ENCODE assay signal across 10 cellular contexts in genomic region chr1:177858222-177858894, GRCh38.
DNase-seq lines count a peak whose midpoint lies in the region; ATAC-seq lines count a peak whose summit lies in the region.
"Had no signal": no experiment of that assay in that cellular context is flagged by ENCODE, and none has a peak within 500 bp of the region (broad histone marks: within the 10 kb centered on the region; RNA-seq: fewer than 3 reads in every experiment).

No MANE protein-coding gene starts in this region.

- no peaks in the 10 kb centered on the region for H3K27me3 Mint-ChIP-seq in activated T-cell treated with anti-CD3 and anti-CD28 coated beads, Interleukin-2, amount 50 U/mL, for 4 hours (ENCODE audit: low read depth)
- H3K27me3 Mint-ChIP-seq: CD8-positive, alpha-beta memory T cell had no signal

- peaks cover 13% of the 10 kb centered on the region for H3K4me1 ChIP-seq in BLaER1

- no peak overlapping the region for H3K4me3 Mint-ChIP-seq in activated T-cell treated with anti-CD3 and anti-CD28 coated beads, Interleukin-2, amount 50 U/mL, for 4 hours
- H3K4me3 Mint-ChIP-seq: CD8-positive, alpha-beta memory T cell had no signal

- no peaks in the 10 kb centered on the region for H3K4me1 Mint-ChIP-seq in activated T-cell treated with anti-CD3 and anti-CD28 coated beads, Interleukin-2, amount 50 U/mL, for 4 hours (ENCODE audit: low read depth)
- H3K4me1 Mint-ChIP-seq: CD8-positive, alpha-beta memory T cell had no signal

- H3K9ac ChIP-seq in BLaER1 (no peak overlapping the region), SK-N-MC (ENCODE audit: insufficient read length) (no peak overlapping the region)

- no peaks in the 10 kb centered on the region for H4K20me1 ChIP-seq in BLaER1

- ATAC-seq in HG03469 (IDR thresholded peaks at IDR 0.05; ENCODE audit: unreplicated experiment), result no peak
- ATAC-seq in activated T-cell treated with anti-CD3 and anti-CD28 coated beads, Interleukin-2, amount 50 U/mL, for 4 hours, result no peak

- H3K36me3 ChIP-seq in BLaER1 (no peaks in the 10 kb centered on the region), SK-N-MC (ENCODE audit: insufficient read depth, low read length) (no peaks in the 10 kb centered on the region)
- H3K36me3 ChIP-seq: cardiac muscle cell had no signal

- H3K4me2 ChIP-seq in BLaER1, result peak overlapping the region; percentile 66

- no peaks in the 10 kb centered on the region for H3K36me3 Mint-ChIP-seq in activated T-cell treated with anti-CD3 and anti-CD28 coated beads, Interleukin-2, amount 50 U/mL, for 4 hours (ENCODE audit: insufficient read depth)

- no peaks in the 10 kb centered on the region for H3K27me3 ChIP-seq in BLaER1
- H3K27me3 ChIP-seq: cardiac muscle cell had no signal

- H3K9me3 ChIP-seq in BLaER1 (peaks cover 9% of the 10 kb centered on the region; the same call in 1 of the 2 replicates), SK-N-MC (ENCODE audit: low read depth, low read length) (no peaks in the 10 kb centered on the region)

- no peak overlapping the region; the same call in 1 of the 2 replicates for H3K27ac ChIP-seq in BLaER1
- no peak overlapping the region; the same call in 1 of the 2 replicates for H3K27ac ChIP-seq in SK-N-MC
- H3K27ac ChIP-seq: cardiac muscle cell had no signal

- no peak overlapping the region for H3K4me3 ChIP-seq in BLaER1
- H3K4me3 ChIP-seq in SK-N-MC, result peak overlapping the region; percentile 48
- H3K4me3 ChIP-seq: cardiac muscle cell had no signal

- peak; percentile 19 for DNase-seq in LHCN-M2 (ENCODE audit: low read depth)
- no peak for DNase-seq in SK-N-MC (ENCODE audit: low read depth, low spot score)
- DNase-seq in lung microvascular endothelial cell (ENCODE audit: low read depth in 2 of 2), result peak; percentile 46 to 89
- no peak for DNase-seq in NCI-H1436 treated with DMSO at 0.1 percent for 48 hours (lab: John Stamatoyannopoulos, UW)
- no peak for DNase-seq in activated T-cell treated with anti-CD3 and anti-CD28 coated beads, Interleukin-2, amount 50 U/mL, for 4 hours
- DNase-seq in activated gamma-delta T cell treated with Interleukin-2 at 50 U/mL for 16 hours, result no peak
- DNase-seq: CD8-positive, alpha-beta memory T cell had no signal

- peaks cover 8% of the 10 kb centered on the region for H3K9me3 Mint-ChIP-seq in activated T-cell treated with anti-CD3 and anti-CD28 coated beads, Interleukin-2, amount 50 U/mL, for 4 hours

Comparison
In these comparisons a context has a peak if more than half of its experiments do, and no peak if none do; other contexts are left out.
1. DNase-seq: peak in LHCN-M2 (single experiment) and lung microvascular endothelial cell (2 of 2); none in SK-N-MC (single experiment), NCI-H1436 treated with DMSO at 0.1 percent for 48 hours (single experiment), activated T-cell treated with anti-CD3 and anti-CD28 coated beads, Interleukin-2, amount 50 U/mL, for 4 hours (single experiment) and activated gamma-delta T cell treated with Interleukin-2 at 50 U/mL for 16 hours (single experiment).